8 cellular contexts compared by ENCODE assay signal in the genomic region with DNA sequence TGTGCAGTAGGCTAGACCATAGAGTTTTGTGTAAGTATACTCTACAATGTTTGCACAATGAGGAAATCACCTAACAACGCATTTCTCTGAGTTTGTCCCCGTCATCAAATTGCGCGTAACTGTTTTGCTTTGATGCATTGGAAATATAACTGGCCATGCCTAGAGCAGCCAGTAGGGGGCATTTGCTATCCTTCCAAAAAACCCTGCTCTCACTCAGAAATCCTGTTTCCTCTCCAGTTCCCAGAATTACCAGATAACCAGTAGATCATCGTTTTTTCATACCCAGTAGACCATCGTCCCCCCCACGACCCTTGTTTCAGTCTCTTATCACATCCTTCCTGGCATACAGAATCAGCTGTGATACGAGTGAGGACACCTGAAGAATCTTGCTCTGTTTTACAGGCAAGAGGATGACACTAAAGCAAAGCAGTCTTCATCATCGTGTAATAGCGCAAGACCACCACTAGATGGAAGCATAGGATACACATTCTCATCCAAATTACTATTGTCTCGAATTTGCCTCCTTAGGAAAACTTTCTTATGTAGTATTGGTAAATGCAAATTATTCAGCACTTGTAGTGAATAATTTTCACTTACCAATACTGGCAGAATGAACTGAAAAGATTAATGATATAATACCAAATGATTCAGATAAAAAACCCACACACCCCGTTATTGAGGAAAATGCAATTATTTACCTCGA. TPM values are rescaled to one million over a fixed set of nuclear protein-coding genes. Genes with fewer than 3 reads are reported as not detected.
A peak's percentile ranks its signal among the peaks of the same experiment; 100 is the strongest.
DNase-seq lines count a peak whose midpoint lies in the region; ATAC-seq and TF ChIP-seq lines count a peak whose summit lies in the region.

No MANE protein-coding gene starts in this region.

- TF ChIP-seq CTCF in esophagus squamous epithelium (IDR thresholded peaks at IDR 0.05) (peak; percentile 79 to 90 (median 88)), natural killer cell (IDR thresholded peaks at IDR 0.05) (peak; percentile 96)

- H3K4me3 Mint-ChIP-seq in natural killer cell: peak overlapping the region; percentile 59

- H3K9me3 ChIP-seq in esophagus squamous epithelium: no peaks in the 10 kb centered on the region

- no peaks in the 10 kb centered on the region for H3K36me3 ChIP-seq in esophagus squamous epithelium

- peak; percentile 76 for TF ChIP-seq RAD21 in Ishikawa (IDR thresholded peaks at IDR 0.05; ENCODE audit: low read depth)

- H3K27ac Mint-ChIP-seq in natural killer cell: peak overlapping the region; percentile 52 to 79

- peak overlapping the region in 3 of 4 donors; percentile 26 to 63 (median 28) for H3K4me3 ChIP-seq in esophagus squamous epithelium

- TF ChIP-seq EP300 in Ishikawa (IDR thresholded peaks at IDR 0.05; ENCODE audit: borderline replicate concordance): no peak

- no peak for TF ChIP-seq POLR2A in esophagus squamous epithelium (IDR thresholded peaks at IDR 0.05)

- H3K27me3 ChIP-seq in esophagus squamous epithelium: peaks cover 0 to 24% (median 2%) of the 10 kb centered on the region in 4 donors

- peaks cover 0 to 6% (median 3%) of the 10 kb centered on the region in 3 donors for H3K4me1 ChIP-seq in esophagus squamous epithelium

- H3K36me3 Mint-ChIP-seq in natural killer cell: peaks cover 8% of the 10 kb centered on the region

- 12 to 14% methylated on average over 13 of the region's 13 CpGs for WGBS in esophagus squamous epithelium, 2 donors

- ATAC-seq in GM21723 (IDR thresholded peaks at IDR 0.05; ENCODE audit: unreplicated experiment) (peak; percentile 97), natural killer cell (peak; percentile 95 to 98 (median 98))

- H3K4me1 Mint-ChIP-seq in natural killer cell: peaks cover 7% of the 10 kb centered on the region in 2 donors

- H3K9me3 Mint-ChIP-seq in natural killer cell: peaks cover 2 to 3% of the 10 kb centered on the region in 2 donors

- DNase-seq in DMS79 treated with DMSO at 0.1 percent for 48 hours (lab: John Stamatoyannopoulos, UW) (peak; percentile 90), OCI-M2 (lab: John Stamatoyannopoulos, UW; ENCODE audit: unreplicated experiment) (peak; percentile 80), esophagus squamous epithelium (lab: John Stamatoyannopoulos, UW) (no peak), natural killer cell (peak; percentile 45)
- peak; percentile 57 for DNase-seq in activated T-cell treated with anti-CD3 and anti-CD28 coated beads, Interleukin-2, amount 50 U/mL, for 1 hour
- peak; percentile 56 to 95 (median 78) for DNase-seq in stimulated activated naive CD4-positive, alpha-beta T cell (lab: John Stamatoyannopoulos, UW)

- H3K27ac ChIP-seq in esophagus squamous epithelium: peak overlapping the region in 1 of 4 donors; percentile 54

- H3K27me3 Mint-ChIP-seq in natural killer cell (ENCODE audit: low read depth in 2 of 2): peaks cover 3 to 28% of the 10 kb centered on the region in 2 donors

- intact Hi-C loops in esophagus squamous epithelium (cut with DNase I): loop anchor here (5.0 kb wide), 1 partner anchor 288 kb away; no protein-coding TSS in a partner anchor
- intact Hi-C loops in natural killer cell (cut with micrococcal nuclease): loop anchor here (1.0 to 2.0 kb wide), 3 partner anchors 290 to 779 kb away; no protein-coding TSS in a partner anchor

TF ChIP-seq in Ishikawa, 13 proteins besides CTCF, POLR2A, EP300 and RAD21:
- TF ChIP-seq CEBPB (IDR thresholded peaks at IDR 0.05) (no peak), CREB1 (IDR thresholded peaks at IDR 0.05; ENCODE audit: low read depth) (no peak), EGR1 (IDR thresholded peaks at IDR 0.05) (no peak), TCF12 (IDR thresholded peaks at IDR 0.05; ENCODE audit: low read depth) (no peak), MAX (IDR thresholded peaks at IDR 0.05) (no peak), FOXM1 (IDR thresholded peaks at IDR 0.05; ENCODE audit: borderline replicate concordance, low read depth) (no peak), TEAD4 (IDR thresholded peaks at IDR 0.05) (no peak), YY1 (IDR thresholded peaks at IDR 0.05; ENCODE audit: low read depth) (no peak), REST (IDR thresholded peaks at IDR 0.05; ENCODE audit: low read depth) (no peak), TAF1 (IDR thresholded peaks at IDR 0.05; ENCODE audit: low read depth) (no peak)
- TF ChIP-seq, protein P1, sequence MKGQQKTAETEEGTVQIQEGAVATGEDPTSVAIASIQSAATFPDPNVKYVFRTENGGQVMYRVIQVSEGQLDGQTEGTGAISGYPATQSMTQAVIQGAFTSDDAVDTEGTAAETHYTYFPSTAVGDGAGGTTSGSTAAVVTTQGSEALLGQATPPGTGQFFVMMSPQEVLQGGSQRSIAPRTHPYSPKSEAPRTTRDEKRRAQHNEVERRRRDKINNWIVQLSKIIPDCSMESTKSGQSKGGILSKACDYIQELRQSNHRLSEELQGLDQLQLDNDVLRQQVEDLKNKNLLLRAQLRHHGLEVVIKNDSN (IDR thresholded peaks at IDR 0.05): no peak

RNA-seq across cellular contexts. Expression of gene GABRR3, which starts 4.4 kb away (rescaled TPM):
- total RNA-seq in esophagus squamous epithelium: not detected
- not detected for total RNA-seq in natural killer cell

RNA-seq across cellular contexts. Expression of gene OR5AC2, which starts 47.5 kb away (rescaled TPM):
- total RNA-seq in esophagus squamous epithelium: not detected
- total RNA-seq in natural killer cell: not detected
